ENCODE assay signal across 16 cellular contexts in genomic region chr3:134367869-134368750, GRCh38. TPM values are rescaled to one million over a fixed set of nuclear protein-coding genes. Genes with fewer than 3 reads are reported as not detected.
A peak's percentile ranks its signal among the peaks of the same experiment; 100 is the strongest.
DNase-seq lines count a peak whose midpoint lies in the region; ATAC-seq and TF ChIP-seq lines count a peak whose summit lies in the region.
"Had no signal": no experiment of that assay in that cellular context is flagged by ENCODE, and none has a peak within 500 bp of the region (broad histone marks: within the 10 kb centered on the region; RNA-seq: fewer than 3 reads in every experiment).

No MANE protein-coding gene starts in this region.

- no peaks in the 10 kb centered on the region for H3K9me3 ChIP-seq in muscle layer of colon (ENCODE audit: low read length)
- no peaks in the 10 kb centered on the region for H3K9me3 ChIP-seq in upper lobe of left lung
- H3K9me3 ChIP-seq: BLaER1 treated with 17β-estradiol and CSF1 and Interleukin-3, amounts not matched to agents 10 nM and 100 nM had no signal

- H3K27ac Mint-ChIP-seq in nephron progenitor cell = no peak overlapping the region
- H3K27ac Mint-ChIP-seq: naive thymus-derived CD8-positive, alpha-beta T cell had no signal

- H3K4me1 Mint-ChIP-seq in nephron progenitor cell = peaks cover 73% of the 10 kb centered on the region
- H3K4me1 Mint-ChIP-seq in activated T-cell treated with anti-CD3 and anti-CD28 coated beads, Interleukin-2, amount 50 U/mL, for 4 hours (ENCODE audit: low read depth) = peaks cover 25% of the 10 kb centered on the region

- H3K27me3 Mint-ChIP-seq in nephron progenitor cell (ENCODE audit: low read depth, poor library complexity) = peaks cover 20% of the 10 kb centered on the region
- H3K27me3 Mint-ChIP-seq in activated T-cell treated with anti-CD3 and anti-CD28 coated beads, Interleukin-2, amount 50 U/mL, for 4 hours (ENCODE audit: low read depth) = peaks cover 15% of the 10 kb centered on the region

- no peak for ATAC-seq in Right ventricle myocardium inferior
- ATAC-seq in upper lobe of left lung (ENCODE audit: low FRiP score in 2 of 2) = no peak
- ATAC-seq in activated T-cell treated with anti-CD3 and anti-CD28 coated beads, Interleukin-2, amount 50 U/mL, for 4 hours = no peak
- ATAC-seq: naive thymus-derived CD8-positive, alpha-beta T cell had no signal

- 75 to 83% methylated on average over 8 of the region's 8 CpGs for WGBS in upper lobe of left lung, 2 donors

- H3K4me1 ChIP-seq in muscle layer of colon (ENCODE audit: insufficient read depth, low read length) = peaks cover 90% of the 10 kb centered on the region
- peaks cover 90 to 95% (median 93%) of the 10 kb centered on the region in 4 donors for H3K4me1 ChIP-seq in upper lobe of left lung

- H3K27ac ChIP-seq in dorsolateral prefrontal cortex (peak overlapping the region; percentile 80 to 100 (median 99)), muscle layer of colon (ENCODE audit: low read depth, low read length) (peak overlapping the region; percentile 48), upper lobe of left lung (peak overlapping the region; percentile 97 to 100 (median 98))
- H3K27ac ChIP-seq: BLaER1 treated with 17β-estradiol and CSF1 and Interleukin-3, amounts not matched to agents 10 nM and 100 nM had no signal

- no peaks in the 10 kb centered on the region for H3K9me3 Mint-ChIP-seq in nephron progenitor cell
- no peaks in the 10 kb centered on the region for H3K9me3 Mint-ChIP-seq in activated T-cell treated with anti-CD3 and anti-CD28 coated beads, Interleukin-2, amount 50 U/mL, for 4 hours
- H3K9me3 Mint-ChIP-seq: naive thymus-derived CD8-positive, alpha-beta T cell had no signal

- no peak for TF ChIP-seq CTCF in dorsolateral prefrontal cortex (IDR thresholded peaks at IDR 0.05 in 54 of 56, conservative IDR thresholded peaks at IDR 0.05 in 2 of 56; ENCODE audit: low read depth in 1 of 56, partially characterized antibody in 56 of 56)
- no peak for TF ChIP-seq CTCF in upper lobe of left lung (IDR thresholded peaks at IDR 0.05)
- no peak for TF ChIP-seq CTCF in nephron progenitor cell (IDR thresholded peaks at IDR 0.05)

- DNase-seq in cardiac septum (ENCODE audit: low spot score) (peak; percentile 54), Right ventricle myocardium inferior (ENCODE audit: missing footprints) (no peak), dorsolateral prefrontal cortex (peak in 1 of 10 donors; percentile 26), upper lobe of left lung (peak in 1 of 2 donors; percentile 14), nephron progenitor cell (no peak), RPMI8226 (no peak)
- no peak for DNase-seq in activated T-cell treated with anti-CD3 and anti-CD28 coated beads, Interleukin-2, amount 50 U/mL, for 4 hours
- DNase-seq: activated T-cell treated with anti-CD3 and anti-CD28 coated beads, Interleukin-2, amount 50 U/mL, for 1 hour; cerebellar nuclear complex; glutamatergic neuron; naive thymus-derived CD8-positive, alpha-beta T cell; NCI-H1092 treated with DMSO at 0.1 percent for 48 hours; stimulated activated CD4-positive, alpha-beta T cell treated with anti-CD3 and anti-CD28 coated beads, Interleukin-4, amount 100 ng/mL, for 1 hour had no signal

- intact Hi-C loops in cardiac septum (cut with DNase I) (no loop called here), Right ventricle myocardium inferior (cut with DNase I) (no loop called here), dorsolateral prefrontal cortex (cut with DNase I) (loop anchor here in 1 of 2 donors (2.0 kb wide), 1 partner anchor 59 kb away; no protein-coding TSS in a partner anchor)

- no peak for TF ChIP-seq EP300 in upper lobe of left lung (IDR thresholded peaks at IDR 0.05)

- peak overlapping the region in 16 of 59 donors; percentile 7 to 96 (median 21) for H3K4me3 ChIP-seq in dorsolateral prefrontal cortex
- no peak overlapping the region for H3K4me3 ChIP-seq in muscle layer of colon (ENCODE audit: low read depth in 1 of 2, low read length in 2 of 2)
- H3K4me3 ChIP-seq in upper lobe of left lung = no peak overlapping the region
- H3K4me3 ChIP-seq: BLaER1 treated with 17β-estradiol and CSF1 and Interleukin-3, amounts not matched to agents 10 nM and 100 nM had no signal

- no peak overlapping the region for H3K4me3 Mint-ChIP-seq in nephron progenitor cell
- H3K4me3 Mint-ChIP-seq in activated T-cell treated with anti-CD3 and anti-CD28 coated beads, Interleukin-2, amount 50 U/mL, for 4 hours = no peak overlapping the region

- no peak for TF ChIP-seq POLR2A in upper lobe of left lung (IDR thresholded peaks at IDR 0.05)

- H3K27me3 ChIP-seq in dorsolateral prefrontal cortex (no peaks in the 10 kb centered on the region), muscle layer of colon (ENCODE audit: control insufficient read depth in 1 of 2, insufficient read depth in 2 of 2, low read length in 2 of 2) (no peaks in the 10 kb centered on the region), upper lobe of left lung (no peaks in the 10 kb centered on the region)

- no peak overlapping the region for H3K9ac ChIP-seq in muscle layer of colon (ENCODE audit: low read length)
- H3K9ac ChIP-seq: BLaER1 treated with 17β-estradiol and CSF1 and Interleukin-3, amounts not matched to agents 10 nM and 100 nM had no signal

- H3K36me3 Mint-ChIP-seq in nephron progenitor cell (ENCODE audit: low read depth) = peaks cover 54% of the 10 kb centered on the region
- H3K36me3 Mint-ChIP-seq in activated T-cell treated with anti-CD3 and anti-CD28 coated beads, Interleukin-2, amount 50 U/mL, for 4 hours (ENCODE audit: insufficient read depth) = no peaks in the 10 kb centered on the region
- H3K36me3 Mint-ChIP-seq: naive thymus-derived CD8-positive, alpha-beta T cell had no signal

- H3K36me3 ChIP-seq in muscle layer of colon (ENCODE audit: insufficient read depth, low read length) (peaks cover 83% of the 10 kb centered on the region), upper lobe of left lung (peaks cover 35 to 72% (median 58%) of the 10 kb centered on the region in 4 donors)
- H3K36me3 ChIP-seq: BLaER1 treated with 17β-estradiol and CSF1 and Interleukin-3, amounts not matched to agents 10 nM and 100 nM had no signal

RNA-seq across cellular contexts. Expression of gene AMOTL2, which starts 6.1 kb away (rescaled TPM):
- 64.6 TPM for total RNA-seq in cardiac septum
- total RNA-seq in Right ventricle myocardium inferior = 61.9 TPM
- 100 to 1,000 TPM in 24 of 120 experiments, 10 to 100 TPM in 96; 43.1 to 220 (median 75.3) TPM for total RNA-seq in dorsolateral prefrontal cortex
- 100 to 1,000 TPM in 5 of 6 donors, 10 to 100 TPM in 1; 73.3 to 179 (median 132) TPM for total RNA-seq in upper lobe of left lung
- under 1 TPM; 0.16 to 0.87 (median 0.20) TPM for total RNA-seq in activated T-cell treated with anti-CD3 and anti-CD28 coated beads, Interleukin-2, amount 50 U/mL, for 4 hours
- total RNA-seq: naive thymus-derived CD8-positive, alpha-beta T cell; T-helper 2 cell treated with Interferon-gamma antibody and Interleukin-4, amounts not matched to agents 100 ng/mL and 5 ng/mL, for 36 hours had no signal

Comparison
In these comparisons a context has a peak if more than half of its experiments do, and no peak if none do; other contexts are left out.
1. H3K27ac ChIP-seq: peak in every context shown above with its lines; median percentile 99 in dorsolateral prefrontal cortex; 98 in upper lobe of left lung; 48 in muscle layer of colon.
2. RNA of gene AMOTL2, which starts 6.1 kb away (total RNA-seq): 73.3 to 179 TPM in upper lobe of left lung, 43.1 to 220 TPM in dorsolateral prefrontal cortex, 64.6 TPM in cardiac septum (single experiment) and 61.9 TPM in Right ventricle myocardium inferior (single experiment); 0.16 to 0.87 TPM in activated T-cell treated with anti-CD3 and anti-CD28 coated beads, Interleukin-2, amount 50 U/mL, for 4 hours; every median in the first group is over 10 times any median in the second.